In genomic region chr15:67009576-67010569, GRCh38 we compare ENCODE assay signal across 16 cellular contexts. TPM values are rescaled to one million over a fixed set of nuclear protein-coding genes. Genes with fewer than 3 reads are reported as not detected.
A peak's percentile ranks its signal among the peaks of the same experiment; 100 is the strongest.
DNase-seq lines count a peak whose midpoint lies in the region; ATAC-seq, FAIRE-seq and TF ChIP-seq lines count a peak whose summit lies in the region.
"Had no signal": no experiment of that assay in that cellular context is flagged by ENCODE, and none has a peak within 500 bp of the region (broad histone marks: within the 10 kb centered on the region; RNA-seq: fewer than 3 reads in every experiment).

No MANE protein-coding gene starts in this region.

- H3K36me3 Mint-ChIP-seq in activated naive CD8-positive, alpha-beta T cell treated with anti-CD3 and anti-CD28 coated beads, Interleukin-2, amount 50 U/mL, for 24 hours (ENCODE audit: low read depth): no peaks in the 10 kb centered on the region
- H3K36me3 Mint-ChIP-seq in activated naive CD8-positive, alpha-beta T cell treated with anti-CD3 and anti-CD28 coated beads for 36 hours: no peaks in the 10 kb centered on the region

- TF ChIP-seq RAD21 in IMR-90 (IDR thresholded peaks at IDR 0.05; ENCODE audit: low read length): no peak

- FAIRE-seq in small intestine (lab: Jason Lieb, UNC) (no peak), kidney (lab: Jason Lieb, UNC) (no peak)

- no peak overlapping the region for H3K23ac ChIP-seq in IMR-90 (ENCODE audit: low read depth, low read length)

- no peak overlapping the region for H2BK120ac ChIP-seq in IMR-90 (ENCODE audit: low read depth, low read length)

- peak overlapping the region; percentile 61 for H2AK9ac ChIP-seq in IMR-90 (replicated peaks; ENCODE audit: low read depth, low read length, poor library complexity)

- CTCF ChIA-PET in IMR-90 (lab: Yijun Ruan, JAX): interaction anchor here (0.6 kb wide), 1 partner anchor 38 kb away, joined by 3 read pairs; no protein-coding TSS in a partner anchor

- H3K4ac ChIP-seq in IMR-90 (ENCODE audit: low read depth, low read length): no peak overlapping the region

- no peaks in the 10 kb centered on the region for H4K20me1 ChIP-seq in IMR-90 (ENCODE audit: insufficient read depth, low read length)

- H4K91ac ChIP-seq in IMR-90 (ENCODE audit: insufficient read depth, low read depth, low read length): no peak overlapping the region

- no peak overlapping the region for H2BK15ac ChIP-seq in IMR-90 (ENCODE audit: low read depth, low read length)

- no peaks in the 10 kb centered on the region; a peak in 1 of 4 replicates for H3K79me1 ChIP-seq in IMR-90 (ENCODE audit: low read depth in 1 of 2, low read length in 2 of 2)

- H3K9ac ChIP-seq in IMR-90 (ENCODE audit: low read depth, low read length): no peak overlapping the region
- H3K9ac ChIP-seq in kidney (ENCODE audit: low read length in 2 of 2): no peak overlapping the region

- DNase-seq in activated naive CD8-positive, alpha-beta T cell treated with anti-CD3 and anti-CD28 coated beads, Interleukin-2, amount 50 U/mL, for 24 hours: no peak
- no peak for DNase-seq in activated naive CD8-positive, alpha-beta T cell treated with anti-CD3 and anti-CD28 coated beads for 36 hours
- DNase-seq in IMR-90 (no peak), epithelial cell of esophagus (ENCODE audit: low read depth) (peak; percentile 51), small intestine (peak; percentile 28), kidney (no peak), NCI-H2196 treated with DMSO at 0.1 percent for 48 hours (lab: John Stamatoyannopoulos, UW; ENCODE audit: unreplicated experiment) (no peak)
- DNase-seq: COR-L47, HCEC 1CT, KBM-7, NCI-H1417 treated with DMSO at 0.1 percent for 48 hours, NCI-H1930, NCI-H510A had no signal

- H3K36me3 ChIP-seq in IMR-90 (ENCODE audit: control insufficient read depth, insufficient read depth, low read length) (no peaks in the 10 kb centered on the region), small intestine (ENCODE audit: control insufficient read depth in 2 of 2, insufficient read depth in 2 of 2, low read length in 2 of 2) (no peaks in the 10 kb centered on the region), kidney (ENCODE audit: control insufficient read depth in 1 of 2, insufficient read depth in 2 of 2, low read length in 2 of 2) (no peaks in the 10 kb centered on the region)

- H3K27ac ChIP-seq in IMR-90 (ENCODE audit: insufficient read depth, low read length) (no peak overlapping the region), small intestine (ENCODE audit: low read depth in 1 of 2, low read length in 1 of 2) (no peak overlapping the region), kidney (ENCODE audit: low read depth in 2 of 2, low read length in 2 of 2) (no peak overlapping the region)

- no peak overlapping the region for H3K4me3 Mint-ChIP-seq in activated naive CD8-positive, alpha-beta T cell treated with anti-CD3 and anti-CD28 coated beads, Interleukin-2, amount 50 U/mL, for 24 hours
- no peak overlapping the region for H3K4me3 Mint-ChIP-seq in activated naive CD8-positive, alpha-beta T cell treated with anti-CD3 and anti-CD28 coated beads for 36 hours

- H3K4me1 ChIP-seq in IMR-90 (ENCODE audit: control insufficient read depth, insufficient read depth, low read length) (peaks cover 13% of the 10 kb centered on the region), small intestine (ENCODE audit: control insufficient read depth in 2 of 2, insufficient read depth in 1 of 2, low read depth in 1 of 2, low read length in 1 of 2) (peaks cover 0 to 2% of the 10 kb centered on the region in 2 donors), kidney (ENCODE audit: control insufficient read depth in 1 of 2, insufficient read depth in 1 of 2, low read depth in 1 of 2, low read length in 2 of 2) (peaks cover 0 to 3% of the 10 kb centered on the region in 2 donors)

- BruUV-seq in IMR-90 (replicated peaks; lab: Mats Ljungman, UMichigan): no TSS peak

- in situ Hi-C loops in IMR-90 (cut with MboI; ENCODE audit: low sequenced_read_pairs): no loop called here

- no CpG with 5 or more reads among the region's 7 CpGs for WGBS in IMR-90 (ENCODE audit: extremely low coverage in 2 of 2, insufficient read length in 1 of 2), 2 experiments
- WGBS in small intestine, 3 donors: 38 to 60% (median 56%) methylated on average over 7 of the region's 7 CpGs

- intact Hi-C loops in IMR-90 (cut with micrococcal nuclease): no loop called here
- intact Hi-C loops in kidney (cut with DNase I): no loop called here

- no peak overlapping the region for H4K8ac ChIP-seq in IMR-90 (ENCODE audit: low read depth in 2 of 2, low read length in 2 of 2)

- H2AK5ac ChIP-seq in IMR-90 (ENCODE audit: low read depth, low read length): peak overlapping the region; percentile 69

- H3K4me1 Mint-ChIP-seq in activated naive CD8-positive, alpha-beta T cell treated with anti-CD3 and anti-CD28 coated beads, Interleukin-2, amount 50 U/mL, for 24 hours: no peaks in the 10 kb centered on the region
- H3K4me1 Mint-ChIP-seq in activated naive CD8-positive, alpha-beta T cell treated with anti-CD3 and anti-CD28 coated beads for 36 hours: no peaks in the 10 kb centered on the region

- no peak overlapping the region for H3K18ac ChIP-seq in IMR-90 (ENCODE audit: low read depth, low read length)

- no peak overlapping the region for H3K4me3 ChIP-seq in IMR-90 (ENCODE audit: insufficient read depth, low read depth, low read length)
- no peak overlapping the region for H3K4me3 ChIP-seq in epithelial cell of esophagus (ENCODE audit: low read length)
- no peak overlapping the region for H3K4me3 ChIP-seq in small intestine (ENCODE audit: low read depth in 1 of 2, low read length in 2 of 2)
- no peak overlapping the region for H3K4me3 ChIP-seq in kidney (ENCODE audit: low read length in 2 of 2)

- H3K4me2 ChIP-seq in IMR-90 (ENCODE audit: low read depth, low read length): no peak overlapping the region

- no peak overlapping the region for H3K14ac ChIP-seq in IMR-90 (replicated peaks; ENCODE audit: low read depth, low read length)

- POLR2A ChIA-PET in IMR-90 (lab: Charles Lee; ENCODE audit: unreplicated experiment): no interaction called here

- ATAC-seq in activated naive CD8-positive, alpha-beta T cell treated with anti-CD3 and anti-CD28 coated beads, Interleukin-2, amount 50 U/mL, for 24 hours: no peak
- ATAC-seq in IMR-90 (ENCODE audit: low read depth) (peak; percentile 24; the same call in 1 of the 2 replicates), GM18498 (IDR thresholded peaks at IDR 0.05; ENCODE audit: unreplicated experiment) (no peak)
- ATAC-seq: Panc1, Right ventricle myocardium inferior had no signal

- H3K9me3 ChIP-seq in IMR-90 (ENCODE audit: control insufficient read depth, insufficient read depth, low read length): no peaks in the 10 kb centered on the region
- H3K9me3 ChIP-seq in small intestine (ENCODE audit: control insufficient read depth, low read depth): no peaks in the 10 kb centered on the region
- H3K9me3 ChIP-seq in kidney (ENCODE audit: control insufficient read depth in 1 of 2, low read length in 2 of 2): no peaks in the 10 kb centered on the region

- no peak overlapping the region for H2BK20ac ChIP-seq in IMR-90 (ENCODE audit: low read depth, low read length)

- no peak for TF ChIP-seq POLR2A in IMR-90 (IDR thresholded peaks at IDR 0.05; ENCODE audit: low read depth, low read length)

- H3K9me1 ChIP-seq in IMR-90 (ENCODE audit: insufficient read depth, low read length): peaks cover 12% of the 10 kb centered on the region

- no peaks in the 10 kb centered on the region for H3K9me3 Mint-ChIP-seq in activated naive CD8-positive, alpha-beta T cell treated with anti-CD3 and anti-CD28 coated beads, Interleukin-2, amount 50 U/mL, for 24 hours
- H3K9me3 Mint-ChIP-seq in activated naive CD8-positive, alpha-beta T cell treated with anti-CD3 and anti-CD28 coated beads for 36 hours: no peaks in the 10 kb centered on the region

- H3K27me3 Mint-ChIP-seq in activated naive CD8-positive, alpha-beta T cell treated with anti-CD3 and anti-CD28 coated beads, Interleukin-2, amount 50 U/mL, for 24 hours: no peaks in the 10 kb centered on the region
- H3K27me3 Mint-ChIP-seq in activated naive CD8-positive, alpha-beta T cell treated with anti-CD3 and anti-CD28 coated beads for 36 hours: no peaks in the 10 kb centered on the region

- no peak overlapping the region for H3K56ac ChIP-seq in IMR-90 (ENCODE audit: extremely low read depth, insufficient read depth, low read length)

- H2BK5ac ChIP-seq in IMR-90 (ENCODE audit: low read depth, low read length, poor library complexity, severe bottlenecking): no peak overlapping the region

- H2AFZ ChIP-seq in IMR-90 (replicated peaks; ENCODE audit: low read length, poor library complexity): no peak overlapping the region

- dilution Hi-C loops in IMR-90 (cut with HindIII; ENCODE audit: low sequenced_read_pairs, unreplicated experiment): no loop called here

- H3K27ac Mint-ChIP-seq in activated naive CD8-positive, alpha-beta T cell treated with anti-CD3 and anti-CD28 coated beads, Interleukin-2, amount 50 U/mL, for 24 hours: peak overlapping the region; percentile 17
- no peak overlapping the region for H3K27ac Mint-ChIP-seq in activated naive CD8-positive, alpha-beta T cell treated with anti-CD3 and anti-CD28 coated beads for 36 hours

- TF ChIP-seq CTCF in IMR-90 (conservative IDR thresholded peaks at IDR 0.05; ENCODE audit: low read depth, low read length) (no peak), epithelial cell of esophagus (IDR thresholded peaks at IDR 0.05; ENCODE audit: insufficient read depth, low read depth, low read length, missing control alignments) (no peak), kidney (IDR thresholded peaks at IDR 0.05; ENCODE audit: borderline replicate concordance, extremely low read depth, insufficient read depth) (no peak)

- H4K5ac ChIP-seq in IMR-90 (ENCODE audit: low read depth, low read length): no peak overlapping the region

- H3K27me3 ChIP-seq in IMR-90 (ENCODE audit: control insufficient read depth, insufficient read depth, low read length) (no peaks in the 10 kb centered on the region), small intestine (ENCODE audit: control insufficient read depth in 2 of 2, insufficient read depth in 2 of 2, low read length in 2 of 2) (no peaks in the 10 kb centered on the region)

TF ChIP-seq in IMR-90, 13 proteins besides CTCF, POLR2A, EP300 and RAD21 (continues in another document):
- TF ChIP-seq CHD1 (IDR thresholded peaks at IDR 0.05; ENCODE audit: low read depth, low read length): no peak
- no peak for TF ChIP-seq SMC3 (IDR thresholded peaks at IDR 0.05; ENCODE audit: low read depth, low read length)
- no peak for TF ChIP-seq MAZ (IDR thresholded peaks at IDR 0.05; ENCODE audit: borderline replicate concordance, low read depth, low read length)

RNA-seq across cellular contexts. Expression of gene SMAD3, which starts 55.5 kb away (rescaled TPM):
- 10 to 100 TPM; 15.7 to 16.4 TPM for total RNA-seq in activated naive CD8-positive, alpha-beta T cell treated with anti-CD3 and anti-CD28 coated beads for 36 hours
- total RNA-seq in IMR-90 (2012; rRNA removed): 71.0 and 71.1 TPM in 2 replicates
- polyA plus RNA-seq in IMR-90 (2012; rRNA removed): 177 and 194 TPM in 2 replicates
- 153 and 181 TPM in 2 replicates for polyA plus RNA-seq in IMR-90 (2012; cell fraction: cytosol; rRNA removed)
- 378 and 409 TPM in 2 replicates for polyA plus RNA-seq in IMR-90 (2012; cell fraction: nucleus; rRNA removed; ENCODE audit: low replicate concordance)
- 10 to 100 TPM; 11.6 to 17.0 (median 12.1) TPM for polyA plus RNA-seq in small intestine
- 58.2 TPM for total RNA-seq in kidney
- polyA plus RNA-seq in kidney (ENCODE audit: insufficient read depth, low read depth, low replicate concordance): 10.1 TPM

Comparison
In these comparisons a context has a peak if more than half of its experiments do, and no peak if none do; other contexts are left out.
1. DNase-seq: peak in epithelial cell of esophagus (single experiment) and small intestine (single experiment); none in activated naive CD8-positive, alpha-beta T cell treated with anti-CD3 and anti-CD28 coated beads, Interleukin-2, amount 50 U/mL, for 24 hours (single experiment), activated naive CD8-positive, alpha-beta T cell treated with anti-CD3 and anti-CD28 coated beads for 36 hours (single experiment), IMR-90 (single experiment), kidney (single experiment) and NCI-H2196 treated with DMSO at 0.1 percent for 48 hours (single experiment).